ENCODE assay signal across 16 cellular contexts in genomic region chr7:8063706-8064297, GRCh38.
DNase-seq lines count a peak whose midpoint lies in the region; ATAC-seq and TF ChIP-seq lines count a peak whose summit lies in the region.
"Had no signal": no experiment of that assay in that cellular context is flagged by ENCODE, and none has a peak within 500 bp of the region (broad histone marks: within the 10 kb centered on the region; RNA-seq: fewer than 3 reads in every experiment).

No MANE protein-coding gene starts in this region.

- peaks cover 76% of the 10 kb centered on the region for H3K36me3 Mint-ChIP-seq in CD4-positive, CD25-positive, alpha-beta regulatory T cell
- H3K36me3 Mint-ChIP-seq in activated naive CD4-positive, alpha-beta T cell treated with anti-CD3 and anti-CD28 coated beads, Interleukin-2, amount 10 ng/mL, durations not matched to agents 7 days and 5 days = peaks cover 55% of the 10 kb centered on the region

- CTCF ChIA-PET in HEK293 (lab: Yijun Ruan, JAX) = no interaction called here
- CTCF ChIA-PET in activated naive CD4-positive, alpha-beta T cell treated with anti-CD3 and anti-CD28 coated beads, Interleukin-2, amount 10 ng/mL, durations not matched to agents 7 days and 5 days (lab: Charles Lee) = no interaction called here

- no peak overlapping the region for H3K4me3 ChIP-seq in CD4-positive, CD25-positive, alpha-beta regulatory T cell (ENCODE audit: low read depth, low read length)
- H3K4me3 ChIP-seq in HEK293 (ENCODE audit: low read depth, low read length) (no peak overlapping the region), fibroblast of mammary gland (ENCODE audit: control insufficient read depth, low read depth, low read length) (no peak overlapping the region)
- H3K4me3 ChIP-seq: GM23338, right lobe of liver had no signal

- no peak for ATAC-seq in CD4-positive, CD25-positive, alpha-beta regulatory T cell (ENCODE audit: low read depth in 2 of 2)
- ATAC-seq in HG02759 (IDR thresholded peaks at IDR 0.05; ENCODE audit: unreplicated experiment) (no peak), GM21619 (IDR thresholded peaks at IDR 0.05; ENCODE audit: unreplicated experiment) (no peak)
- ATAC-seq: GM23338, right lobe of liver had no signal

- H3K27me3 ChIP-seq in CD4-positive, CD25-positive, alpha-beta regulatory T cell (ENCODE audit: control insufficient read depth, insufficient read depth, low read length) = no peaks in the 10 kb centered on the region
- H3K27me3 ChIP-seq: right lobe of liver, tibial artery had no signal

- TF ChIP-seq CTCF in HEK293 (tag by site-specific recombination; IDR thresholded peaks at IDR 0.05) = no peak
- no peak for TF ChIP-seq CTCF in fibroblast of mammary gland (conservative IDR thresholded peaks at IDR 0.05; ENCODE audit: control insufficient read depth, insufficient read depth, low read depth, low read length)

- peaks cover 3 to 4% of the 10 kb centered on the region in 2 experiments for H3K9me3 ChIP-seq in CD4-positive, CD25-positive, alpha-beta regulatory T cell (ENCODE audit: control insufficient read depth in 2 of 2, low read length in 2 of 2)
- H3K9me3 ChIP-seq in HEK293 (ENCODE audit: control insufficient read depth, insufficient read depth, low read depth, low read length) = no peaks in the 10 kb centered on the region
- H3K9me3 ChIP-seq: right lobe of liver, tibial artery had no signal

- peaks cover 0 to 6% (median 0%) of the 10 kb centered on the region in 7 donors for H3K9me3 Mint-ChIP-seq in CD4-positive, CD25-positive, alpha-beta regulatory T cell
- peaks cover 8% of the 10 kb centered on the region for H3K9me3 Mint-ChIP-seq in activated naive CD4-positive, alpha-beta T cell treated with anti-CD3 and anti-CD28 coated beads, Interleukin-2, amount 10 ng/mL, durations not matched to agents 7 days and 5 days
- H3K9me3 Mint-ChIP-seq: GM23338, IgD-negative memory B cell had no signal

- H3K27ac ChIP-seq in CD4-positive, CD25-positive, alpha-beta regulatory T cell (ENCODE audit: insufficient read depth, low read length, poor library complexity, severe bottlenecking) = no peak overlapping the region
- H3K27ac ChIP-seq in HEK293 (ENCODE audit: extremely low read depth, low read depth, low read length) = no peak overlapping the region
- H3K27ac ChIP-seq: right lobe of liver had no signal

- H3K4me1 Mint-ChIP-seq in CD4-positive, CD25-positive, alpha-beta regulatory T cell = peaks cover 38 to 75% (median 60%) of the 10 kb centered on the region in 4 donors
- H3K4me1 Mint-ChIP-seq in activated naive CD4-positive, alpha-beta T cell treated with anti-CD3 and anti-CD28 coated beads, Interleukin-2, amount 10 ng/mL, durations not matched to agents 7 days and 5 days = peaks cover 8% of the 10 kb centered on the region

- H3K4me1 ChIP-seq in CD4-positive, CD25-positive, alpha-beta regulatory T cell (ENCODE audit: control insufficient read depth, insufficient read depth, low read length, poor library complexity, severe bottlenecking) = peaks cover 9% of the 10 kb centered on the region
- peaks cover 9% of the 10 kb centered on the region; the same call in 1 of the 2 replicates for H3K4me1 ChIP-seq in HEK293 (ENCODE audit: control insufficient read depth, insufficient read depth, low read length)
- H3K4me1 ChIP-seq: right lobe of liver had no signal

- peaks cover 46% of the 10 kb centered on the region for H3K36me3 ChIP-seq in CD4-positive, CD25-positive, alpha-beta regulatory T cell (ENCODE audit: control insufficient read depth, insufficient read depth, low read length)
- peaks cover 0 to 11% of the 10 kb centered on the region in 2 experiments for H3K36me3 ChIP-seq in HEK293 (ENCODE audit: control insufficient read depth in 2 of 2, insufficient read depth in 1 of 2, low read length in 2 of 2)
- H3K36me3 ChIP-seq: right lobe of liver had no signal

- POLR2A ChIA-PET in HEK293 (lab: Yijun Ruan, JAX) = no interaction called here

- H3K27me3 Mint-ChIP-seq in CD4-positive, CD25-positive, alpha-beta regulatory T cell = no peaks in the 10 kb centered on the region
- H3K27me3 Mint-ChIP-seq in activated naive CD4-positive, alpha-beta T cell treated with anti-CD3 and anti-CD28 coated beads, Interleukin-2, amount 10 ng/mL, durations not matched to agents 7 days and 5 days = no peaks in the 10 kb centered on the region
- H3K27me3 Mint-ChIP-seq: IgD-negative memory B cell had no signal

- H3K27ac Mint-ChIP-seq in CD4-positive, CD25-positive, alpha-beta regulatory T cell = peak overlapping the region in 2 of 3 donors; percentile 18 to 82
- no peak overlapping the region for H3K27ac Mint-ChIP-seq in activated naive CD4-positive, alpha-beta T cell treated with anti-CD3 and anti-CD28 coated beads, Interleukin-2, amount 10 ng/mL, durations not matched to agents 7 days and 5 days
- H3K27ac Mint-ChIP-seq: GM23338, IgD-negative memory B cell had no signal

- H3K4me3 Mint-ChIP-seq in CD4-positive, CD25-positive, alpha-beta regulatory T cell = peak overlapping the region in 3 of 4 donors; percentile 28 to 63 (median 39)
- H3K4me3 Mint-ChIP-seq in activated naive CD4-positive, alpha-beta T cell treated with anti-CD3 and anti-CD28 coated beads, Interleukin-2, amount 10 ng/mL, durations not matched to agents 7 days and 5 days = no peak overlapping the region
- H3K4me3 Mint-ChIP-seq: GM23338, IgD-negative memory B cell had no signal

- DNase-seq in CD4-positive, CD25-positive, alpha-beta regulatory T cell = no peak
- DNase-seq in RPMI7951 (ENCODE audit: low read depth) (peak; percentile 22), fibroblast of mammary gland (ENCODE audit: low read depth) (peak; percentile 38)
- DNase-seq in activated naive CD4-positive, alpha-beta T cell treated with anti-CD3 and anti-CD28 coated beads, Interleukin-2, amount 10 ng/mL, durations not matched to agents 7 days and 5 days = no peak
- DNase-seq in activated CD4-positive, alpha-beta T cell treated with anti-CD3 and anti-CD28 coated beads, Interleukin-2, amount 50 U/mL, for 4 hours = no peak
- DNase-seq: activated naive CD4-positive, alpha-beta T cell; effector memory CD4-positive, alpha-beta T cell; right lobe of liver; stimulated activated CD4-positive, alpha-beta T cell treated with anti-CD3 and anti-CD28 coated beads, Interleukin-4, amount 100 ng/mL, for 4 hours; T-helper 1 cell; tibial artery had no signal

TF ChIP-seq in HEK293, 187 proteins besides CTCF, POLR2A, EP300 and RAD21 (continues in another document):
- no peak for TF ChIP-seq GLIS2 (tag by site-specific recombination; IDR thresholded peaks at IDR 0.05)
- peak; percentile 65 for TF ChIP-seq SP7 (tag by site-specific recombination; IDR thresholded peaks at IDR 0.05)
- TF ChIP-seq ZNF621 (tag by site-specific recombination; IDR thresholded peaks at IDR 0.05) = no peak
- 0 out of 2 replicates have a peak, but pooled peaks have one; percentile 37 for TF ChIP-seq OVOL3 (tag by site-specific recombination; IDR thresholded peaks at IDR 0.05)
- 0 out of 2 replicates have a peak, but pooled peaks have one; percentile 27 for TF ChIP-seq GFI1B (tag by site-specific recombination; IDR thresholded peaks at IDR 0.05)
- TF ChIP-seq HIC1 (tag by site-specific recombination; IDR thresholded peaks at IDR 0.05) = no peak
- no peak for TF ChIP-seq YY2 (tag by site-specific recombination; IDR thresholded peaks at IDR 0.05)
- peak; percentile 96 for TF ChIP-seq BCL6B (tag by site-specific recombination; IDR thresholded peaks at IDR 0.05)
- TF ChIP-seq FEZF1 (tag by site-specific recombination; IDR thresholded peaks at IDR 0.05) = peak; percentile 78
- TF ChIP-seq WT1 (tag by site-specific recombination; IDR thresholded peaks at IDR 0.05) = peak; percentile 74
- 0 out of 2 replicates have a peak, but pooled peaks have one; percentile 24 for TF ChIP-seq ZNF350 (tag by site-specific recombination; IDR thresholded peaks at IDR 0.05)
- TF ChIP-seq OSR2 (tag by site-specific recombination; IDR thresholded peaks at IDR 0.05) = peak; percentile 66; the same call in 1 of the 2 replicates
- no peak for TF ChIP-seq ZBTB1 (tag by site-specific recombination; IDR thresholded peaks at IDR 0.05)
- TF ChIP-seq ZNF366 (tag by site-specific recombination; conservative IDR thresholded peaks at IDR 0.05) = peak; percentile 80

Comparison
In these comparisons a context has a peak if more than half of its experiments do, and no peak if none do; other contexts are left out.
1. DNase-seq: peak in RPMI7951 (single experiment) and fibroblast of mammary gland (single experiment); none in CD4-positive, CD25-positive, alpha-beta regulatory T cell (0 of 3), activated naive CD4-positive, alpha-beta T cell treated with anti-CD3 and anti-CD28 coated beads, Interleukin-2, amount 10 ng/mL, durations not matched to agents 7 days and 5 days (single experiment) and activated CD4-positive, alpha-beta T cell treated with anti-CD3 and anti-CD28 coated beads, Interleukin-2, amount 50 U/mL, for 4 hours (0 of 2).